Comparison of ENCODE assay signal across 30 cellular contexts in the genomic region with DNA sequence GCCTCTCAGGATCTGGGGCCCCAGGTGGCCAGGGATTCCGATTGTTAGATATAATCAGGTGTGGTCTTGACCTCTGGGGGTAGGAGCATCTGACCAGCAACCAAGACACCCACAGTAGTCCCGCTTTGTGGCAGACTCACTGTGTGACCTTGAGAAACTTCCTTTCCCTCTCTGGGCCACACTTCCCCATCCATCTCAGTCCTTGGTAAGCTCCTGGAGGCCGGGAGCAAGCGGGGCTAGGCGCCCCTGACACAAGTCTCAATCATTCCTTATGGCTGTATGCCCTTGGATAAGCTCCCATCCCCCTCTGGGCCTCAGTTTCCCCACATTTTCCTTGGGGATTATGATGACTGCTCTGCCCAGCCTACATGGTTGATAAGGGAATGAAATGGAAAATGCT.
"Had no signal": no experiment of that assay in that cellular context is flagged by ENCODE, and none has a peak within 500 bp of the region (broad histone marks: within the 10 kb centered on the region; RNA-seq: fewer than 3 reads in every experiment).

No MANE protein-coding gene starts in this region.

- H3K9me3 Mint-ChIP-seq: activated CD4-positive, alpha-beta memory T cell treated with anti-CD3 and anti-CD28 coated beads, Interleukin-2, amount 10 ng/mL, durations not matched to agents 7 days and 5 days; activated CD4-positive, alpha-beta T cell treated with anti-CD3 and anti-CD28 coated beads, Interleukin-2, amount 10 ng/mL, durations not matched to agents 24 days and 14 days; activated T-cell treated with anti-CD3 and anti-CD28 coated beads, Interleukin-2, amount 50 U/mL, for 24 hours; central memory CD8-positive, alpha-beta T cell; natural killer cell; stimulated activated memory B cell treated with anti-CD40 and anti-IgM and Interleukin-4, amounts not matched to agents 10 μg/mL and 1 μg/mL and 100 μg/mL, for 72 hours had no signal

- FAIRE-seq: colon, endometrium, frontal cortex, pancreas, small intestine had no signal

- H3K9me3 ChIP-seq: breast epithelium, left ventricle myocardium inferior, pancreas, prostate gland, sigmoid colon, stomach, suprapubic skin, tibial nerve had no signal

- H3K27me3 ChIP-seq: breast epithelium, pancreas, sigmoid colon, stomach, suprapubic skin, tibial nerve had no signal

- H3K4me3 ChIP-seq: breast epithelium, left ventricle myocardium inferior, lung, pancreas, prostate gland, sigmoid colon, stomach, suprapubic skin, tibial nerve had no signal

- ATAC-seq: natural killer cell; pancreas; stimulated activated memory B cell treated with anti-CD40 and anti-IgM and Interleukin-4, amounts not matched to agents 10 μg/mL and 1 μg/mL and 100 μg/mL, for 72 hours had no signal

- H3K4me1 Mint-ChIP-seq: central memory CD8-positive, alpha-beta T cell; stimulated activated memory B cell treated with anti-CD40 and anti-IgM and Interleukin-4, amounts not matched to agents 10 μg/mL and 1 μg/mL and 100 μg/mL, for 72 hours had no signal

- H3K4me1 ChIP-seq: breast epithelium, pancreas, prostate gland had no signal

- H3K27ac ChIP-seq: breast epithelium, pancreas, prostate gland, sigmoid colon, stomach, suprapubic skin had no signal

- H3K27ac Mint-ChIP-seq: activated CD4-positive, alpha-beta memory T cell treated with anti-CD3 and anti-CD28 coated beads, Interleukin-2, amount 10 ng/mL, durations not matched to agents 7 days and 5 days; activated CD4-positive, alpha-beta T cell treated with anti-CD3 and anti-CD28 coated beads, Interleukin-2, amount 10 ng/mL, durations not matched to agents 24 days and 14 days; activated T-cell treated with anti-CD3 and anti-CD28 coated beads, Interleukin-2, amount 50 U/mL, for 24 hours; natural killer cell; stimulated activated memory B cell treated with anti-CD40 and anti-IgM and Interleukin-4, amounts not matched to agents 10 μg/mL and 1 μg/mL and 100 μg/mL, for 72 hours had no signal

- H3K36me3 Mint-ChIP-seq: natural killer cell had no signal

- H3K36me3 ChIP-seq: breast epithelium, pancreas, prostate gland had no signal

- DNase-seq: activated CD4-positive, alpha-beta memory T cell treated with anti-CD3 and anti-CD28 coated beads, Interleukin-2, amount 10 ng/mL, durations not matched to agents 7 days and 5 days; activated CD4-positive, alpha-beta T cell treated with anti-CD3 and anti-CD28 coated beads, Interleukin-2, amount 10 ng/mL, durations not matched to agents 24 days and 14 days; activated CD4-positive, CD25-positive, alpha-beta regulatory T cell treated with anti-CD3 and anti-CD28 coated beads, Interleukin-2, amount 50 U/mL, for 72 hours; activated CD8-positive, alpha-beta memory T cell treated with anti-CD3 and anti-CD28 coated beads, Interleukin-2, amount 50 U/mL, for 48 hours; activated gamma-delta T cell; activated naive CD4-positive, alpha-beta T cell treated with anti-CD3 and anti-CD28 coated beads, Interleukin-2, amount 50 U/mL, for 16 hours; activated T-cell treated with anti-CD3 and anti-CD28 coated beads, Interleukin-2, amount 50 U/mL, for 24 hours; amniotic stem cell; dermis blood vessel endothelial cell; effector CD8-positive, alpha-beta T cell; left ventricle myocardium inferior; mesendoderm; natural killer cell; pancreas; retina; sigmoid colon; small intestine; stimulated activated CD4-positive, alpha-beta T cell treated with anti-CD3 and anti-CD28 coated beads, Interleukin-4, amount 100 ng/mL, for 24 hours; stomach; T-helper 2 cell had no signal

- H3K4me3 Mint-ChIP-seq: activated CD4-positive, alpha-beta memory T cell treated with anti-CD3 and anti-CD28 coated beads, Interleukin-2, amount 10 ng/mL, durations not matched to agents 7 days and 5 days; activated CD4-positive, alpha-beta T cell treated with anti-CD3 and anti-CD28 coated beads, Interleukin-2, amount 10 ng/mL, durations not matched to agents 24 days and 14 days; activated T-cell treated with anti-CD3 and anti-CD28 coated beads, Interleukin-2, amount 50 U/mL, for 24 hours; central memory CD8-positive, alpha-beta T cell; natural killer cell; stimulated activated memory B cell treated with anti-CD40 and anti-IgM and Interleukin-4, amounts not matched to agents 10 μg/mL and 1 μg/mL and 100 μg/mL, for 72 hours had no signal

- H3K27me3 Mint-ChIP-seq: activated CD4-positive, alpha-beta T cell treated with anti-CD3 and anti-CD28 coated beads, Interleukin-2, amount 10 ng/mL, durations not matched to agents 24 days and 14 days; activated T-cell treated with anti-CD3 and anti-CD28 coated beads, Interleukin-2, amount 50 U/mL, for 24 hours; central memory CD8-positive, alpha-beta T cell; stimulated activated memory B cell treated with anti-CD40 and anti-IgM and Interleukin-4, amounts not matched to agents 10 μg/mL and 1 μg/mL and 100 μg/mL, for 72 hours had no signal
